Comparison of ENCODE assay signal across 8 cellular contexts in genomic region chr10:124403548-124403947, GRCh38. TPM values are rescaled to one million over a fixed set of nuclear protein-coding genes. Genes with fewer than 3 reads are reported as not detected.
DNase-seq lines count a peak whose midpoint lies in the region; ATAC-seq and TF ChIP-seq lines count a peak whose summit lies in the region.

No MANE protein-coding gene starts in this region.

- peak; percentile 42 for DNase-seq in COLO829 (ENCODE audit: low spot score)
- peak; percentile 71 for DNase-seq in NCI-H2171 treated with DMSO at 0.1 percent for 48 hours (lab: John Stamatoyannopoulos, UW)
- DNase-seq in UCSD-AML1 (lab: John Stamatoyannopoulos, UW; ENCODE audit: unreplicated experiment), result peak; percentile 35
- DNase-seq in esophagus squamous epithelium (lab: John Stamatoyannopoulos, UW), result no peak
- no peak for DNase-seq in natural killer cell
- no peak for DNase-seq in 8988T

- H3K9me3 ChIP-seq in esophagus squamous epithelium, result no peaks in the 10 kb centered on the region

- peaks cover 10 to 100% (median 36%) of the 10 kb centered on the region in 3 donors for H3K36me3 ChIP-seq in esophagus squamous epithelium

- H3K4me1 Mint-ChIP-seq in natural killer cell, result peaks cover 10% of the 10 kb centered on the region in 2 donors

- no peak overlapping the region for H3K27ac ChIP-seq in esophagus squamous epithelium

- H3K27me3 ChIP-seq in esophagus squamous epithelium, result no peaks in the 10 kb centered on the region

- no peaks in the 10 kb centered on the region for H3K27me3 Mint-ChIP-seq in natural killer cell (ENCODE audit: low read depth in 2 of 2)

- no peaks in the 10 kb centered on the region for H3K4me1 ChIP-seq in esophagus squamous epithelium

- TF ChIP-seq POLR2A in esophagus squamous epithelium (IDR thresholded peaks at IDR 0.05), result no peak

- TF ChIP-seq CTCF in esophagus squamous epithelium (IDR thresholded peaks at IDR 0.05) (peak in 5 of 6 experiments; percentile 53 to 67 (median 61)), natural killer cell (IDR thresholded peaks at IDR 0.05) (peak; percentile 73)

- WGBS in esophagus squamous epithelium, 2 donors, result 60 to 61% methylated on average over 8 of the region's 8 CpGs

- peak overlapping the region; percentile 11 to 62 for H3K27ac Mint-ChIP-seq in natural killer cell

- intact Hi-C loops in esophagus squamous epithelium (cut with DNase I), result no loop called here
- intact Hi-C loops in natural killer cell (cut with micrococcal nuclease), result no loop called here

- H3K4me3 Mint-ChIP-seq in natural killer cell, result no peak overlapping the region

- ATAC-seq in GM19023 (IDR thresholded peaks at IDR 0.05; ENCODE audit: unreplicated experiment) (peak; percentile 73), HG03159 (IDR thresholded peaks at IDR 0.05; ENCODE audit: unreplicated experiment) (peak; percentile 93), natural killer cell (peak; percentile 98 to 99 (median 99))

- no peak overlapping the region for H3K4me3 ChIP-seq in esophagus squamous epithelium

- H3K9me3 Mint-ChIP-seq in natural killer cell, result no peaks in the 10 kb centered on the region

- H3K36me3 Mint-ChIP-seq in natural killer cell, result no peaks in the 10 kb centered on the region

RNA-seq across cellular contexts. Expression of gene OAT, which starts 15.2 kb away (rescaled TPM):
- total RNA-seq in esophagus squamous epithelium (100 to 1,000 TPM; 101 to 194 (median 131) TPM), natural killer cell (10 to 100 TPM; 35.8 to 60.9 (median 48.4) TPM)

RNA-seq across cellular contexts. Expression of gene NKX1-2, which starts 46.3 kb away (rescaled TPM):
- 1 to 10 TPM in 2 of 4 donors, under 1 TPM in 2; 0.59 to 2.3 (median 1.2) TPM for total RNA-seq in esophagus squamous epithelium
- total RNA-seq in natural killer cell, result not detected

RNA-seq across cellular contexts. Expression of gene LHPP, which starts 58.1 kb away (rescaled TPM):
- total RNA-seq in esophagus squamous epithelium, result 10 to 100 TPM; 13.9 to 41.1 (median 24.3) TPM
- 10 to 100 TPM; 12.3 to 19.3 (median 14.8) TPM for total RNA-seq in natural killer cell

Comparison
In these comparisons a context has a peak if more than half of its experiments do, and no peak if none do; other contexts are left out.
1. DNase-seq: peak in COLO829 (single experiment), NCI-H2171 treated with DMSO at 0.1 percent for 48 hours (single experiment) and UCSD-AML1 (single experiment); none in esophagus squamous epithelium (single experiment), natural killer cell (single experiment) and 8988T (single experiment).
2. Peak in every context shown above with its lines, with median percentiles within 50 percentile points of each other: ATAC-seq.